9 cellular contexts compared by ENCODE assay signal in genomic region chr6:35728663-35729348, GRCh38. TPM values are rescaled to one million over a fixed set of nuclear protein-coding genes. Genes with fewer than 3 reads are reported as not detected.
DNase-seq lines count a peak whose midpoint lies in the region; ATAC-seq, FAIRE-seq and TF ChIP-seq lines count a peak whose summit lies in the region.
"Had no signal": no experiment of that assay in that cellular context is flagged by ENCODE, and none has a peak within 500 bp of the region (broad histone marks: within the 10 kb centered on the region; RNA-seq: fewer than 3 reads in every experiment).

No MANE protein-coding gene starts in this region.

- H3K9ac ChIP-seq in kidney (ENCODE audit: low read length in 2 of 2) (peak overlapping the region; percentile 71 to 80), stomach smooth muscle (ENCODE audit: low read length in 2 of 2) (peak overlapping the region; percentile 94 to 98)

- H3K27me3 Mint-ChIP-seq in CD4-positive, CD25-positive, alpha-beta regulatory T cell: peaks cover 5% of the 10 kb centered on the region

- FAIRE-seq in kidney (lab: Jason Lieb, UNC): no peak

- peak overlapping the region; percentile 90 for H3K27ac ChIP-seq in CD4-positive, CD25-positive, alpha-beta regulatory T cell (ENCODE audit: insufficient read depth, low read length, poor library complexity, severe bottlenecking)
- H3K27ac ChIP-seq in angular gyrus (ENCODE audit: low read depth, low read length) (peak overlapping the region; percentile 100), kidney (ENCODE audit: low read depth in 2 of 2, low read length in 2 of 2) (peak overlapping the region; percentile 97 to 99), stomach smooth muscle (ENCODE audit: low read length) (peak overlapping the region; percentile 100)

- peak overlapping the region; percentile 95 to 97 (median 97) for H3K27ac Mint-ChIP-seq in CD4-positive, CD25-positive, alpha-beta regulatory T cell

- no peaks in the 10 kb centered on the region for H3K27me3 ChIP-seq in CD4-positive, CD25-positive, alpha-beta regulatory T cell (ENCODE audit: control insufficient read depth, insufficient read depth, low read length)
- H3K27me3 ChIP-seq in stomach smooth muscle (ENCODE audit: control insufficient read depth in 1 of 2, insufficient read depth in 2 of 2, low read length in 2 of 2): no peaks in the 10 kb centered on the region

- H3K9me3 Mint-ChIP-seq in CD4-positive, CD25-positive, alpha-beta regulatory T cell: no peaks in the 10 kb centered on the region

- peaks cover 80% of the 10 kb centered on the region for H3K4me1 ChIP-seq in CD4-positive, CD25-positive, alpha-beta regulatory T cell (ENCODE audit: control insufficient read depth, insufficient read depth, low read length, poor library complexity, severe bottlenecking)
- peaks cover 55% of the 10 kb centered on the region in 2 donors for H3K4me1 ChIP-seq in kidney (ENCODE audit: control insufficient read depth in 1 of 2, insufficient read depth in 1 of 2, low read depth in 1 of 2, low read length in 2 of 2)
- peaks cover 85% of the 10 kb centered on the region for H3K4me1 ChIP-seq in stomach smooth muscle (ENCODE audit: control insufficient read depth, insufficient read depth, low read length)

- TF ChIP-seq CTCF in NB4 (IDR thresholded peaks at IDR 0.05; ENCODE audit: low read depth, low read length) (no peak), kidney (IDR thresholded peaks at IDR 0.05; ENCODE audit: borderline replicate concordance, extremely low read depth, insufficient read depth) (no peak)

- H3K36me3 ChIP-seq in CD4-positive, CD25-positive, alpha-beta regulatory T cell (ENCODE audit: control insufficient read depth, insufficient read depth, low read length): no peaks in the 10 kb centered on the region
- H3K36me3 ChIP-seq in kidney (ENCODE audit: control insufficient read depth in 1 of 2, insufficient read depth in 2 of 2, low read length in 2 of 2): no peaks in the 10 kb centered on the region
- no peaks in the 10 kb centered on the region for H3K36me3 ChIP-seq in stomach smooth muscle (ENCODE audit: control insufficient read depth in 2 of 2, insufficient read depth in 2 of 2, low read length in 2 of 2)

- H3K4me3 ChIP-seq in CD4-positive, CD25-positive, alpha-beta regulatory T cell (ENCODE audit: low read depth, low read length): peak overlapping the region; percentile 34
- peak overlapping the region; percentile 48 for H3K4me3 ChIP-seq in NB4 (ENCODE audit: low read depth, low read length)
- peak overlapping the region; percentile 57 to 66 for H3K4me3 ChIP-seq in kidney (ENCODE audit: low read length in 2 of 2)
- H3K4me3 ChIP-seq in stomach smooth muscle (ENCODE audit: low read length in 2 of 2): peak overlapping the region; percentile 65 to 71

- intact Hi-C loops in kidney (cut with DNase I): loop anchor here (5.0 kb wide), 1 partner anchor 42 kb away; the partner anchor contains the start of gene FKBP5

- peak overlapping the region; percentile 85 to 92 (median 90) for H3K4me3 Mint-ChIP-seq in CD4-positive, CD25-positive, alpha-beta regulatory T cell

- no peak for TF ChIP-seq POLR2A in NB4 (IDR thresholded peaks at IDR 0.05; ENCODE audit: extremely low read depth, insufficient read length)

- H3K4me1 Mint-ChIP-seq in CD4-positive, CD25-positive, alpha-beta regulatory T cell: peaks cover 9 to 93% (median 63%) of the 10 kb centered on the region in 4 donors

- no peaks in the 10 kb centered on the region for H3K9me3 ChIP-seq in CD4-positive, CD25-positive, alpha-beta regulatory T cell (ENCODE audit: control insufficient read depth in 2 of 2, low read length in 2 of 2)
- H3K9me3 ChIP-seq in kidney (ENCODE audit: control insufficient read depth in 1 of 2, low read length in 2 of 2) (no peaks in the 10 kb centered on the region), stomach smooth muscle (ENCODE audit: control insufficient read depth in 2 of 2, low read length in 2 of 2) (no peaks in the 10 kb centered on the region)

- peak; percentile 26 to 64 (median 49) for DNase-seq in CD4-positive, CD25-positive, alpha-beta regulatory T cell
- DNase-seq in NB4 (ENCODE audit: low read depth) (peak; percentile 91), kidney (peak; percentile 84), dermis blood vessel endothelial cell (no peak)

- no peak for ATAC-seq in CD4-positive, CD25-positive, alpha-beta regulatory T cell (ENCODE audit: low read depth in 2 of 2)
- ATAC-seq in HG03108 (IDR thresholded peaks at IDR 0.05; ENCODE audit: unreplicated experiment) (no peak), GM19455 (IDR thresholded peaks at IDR 0.05; ENCODE audit: unreplicated experiment) (no peak)

- no peaks in the 10 kb centered on the region for H3K36me3 Mint-ChIP-seq in CD4-positive, CD25-positive, alpha-beta regulatory T cell

RNA-seq across cellular contexts. Expression of gene ARMC12, which starts 8.0 kb away (rescaled TPM):
- 0.57 TPM for total RNA-seq in CD4-positive, CD25-positive, alpha-beta regulatory T cell
- not detected for polyA plus RNA-seq in CD4-positive, CD25-positive, alpha-beta regulatory T cell
- total RNA-seq in kidney (0.47 TPM), dermis blood vessel endothelial cell (0.34 and 0.37 TPM in 2 replicates)
- polyA plus RNA-seq in kidney (ENCODE audit: insufficient read depth, low read depth, low replicate concordance): 0.69 TPM

RNA-seq across cellular contexts. Expression of gene FKBP5, which starts 40.1 kb away (rescaled TPM):
- total RNA-seq in CD4-positive, CD25-positive, alpha-beta regulatory T cell: 55.0 TPM
- polyA plus RNA-seq in CD4-positive, CD25-positive, alpha-beta regulatory T cell: 100 to 1,000 TPM in 2 of 4 donors, 10 to 100 TPM in 2; 27.5 to 157 (median 106) TPM
- total RNA-seq in kidney: 267 TPM
- polyA plus RNA-seq in kidney (ENCODE audit: insufficient read depth, low read depth, low replicate concordance): 45.6 TPM
- 40.0 and 73.4 TPM in 2 replicates for total RNA-seq in dermis blood vessel endothelial cell

RNA-seq across cellular contexts. Expression of gene CLPSL2, which starts 47.6 kb away (rescaled TPM):
- total RNA-seq in CD4-positive, CD25-positive, alpha-beta regulatory T cell: not detected
- polyA plus RNA-seq in CD4-positive, CD25-positive, alpha-beta regulatory T cell: not detected
- total RNA-seq in kidney (not detected), dermis blood vessel endothelial cell (not detected in 2 replicates)
- polyA plus RNA-seq in kidney (ENCODE audit: insufficient read depth, low read depth, low replicate concordance): not detected
- total RNA-seq: dermis microvascular lymphatic vessel endothelial cell had no signal

RNA-seq across cellular contexts. Expression of gene CLPSL1, which starts 52.0 kb away (rescaled TPM):
- total RNA-seq in CD4-positive, CD25-positive, alpha-beta regulatory T cell: not detected
- not detected for polyA plus RNA-seq in CD4-positive, CD25-positive, alpha-beta regulatory T cell
- not detected for total RNA-seq in kidney
- not detected for polyA plus RNA-seq in kidney (ENCODE audit: insufficient read depth, low read depth, low replicate concordance)
- total RNA-seq in dermis blood vessel endothelial cell: not detected in 2 replicates
- total RNA-seq: dermis microvascular lymphatic vessel endothelial cell had no signal
